In genomic region chr12:130132831-130133635, GRCh38 we compare ENCODE assay signal across 17 cellular contexts.
"Had no signal": no experiment of that assay in that cellular context is flagged by ENCODE, and none has a peak within 500 bp of the region (broad histone marks: within the 10 kb centered on the region; RNA-seq: fewer than 3 reads in every experiment).

No MANE protein-coding gene starts in this region.

- H3K36me3 ChIP-seq: breast epithelium, heart right ventricle, lower lobe of right lung, neutrophil, right atrium auricular region, thoracic aorta had no signal

- H3K27ac ChIP-seq: breast epithelium, dorsolateral prefrontal cortex, heart right ventricle, lower lobe of right lung, neutrophil, right atrium auricular region, skin epidermis, thoracic aorta had no signal

- H3K4me3 ChIP-seq: breast epithelium, dorsolateral prefrontal cortex, heart right ventricle, lower lobe of right lung, right atrium auricular region, skin epidermis, thoracic aorta had no signal

- H3K4me1 ChIP-seq: heart right ventricle, lower lobe of right lung, right atrium auricular region had no signal

- ATAC-seq: activated T-cell treated with anti-CD3 and anti-CD28 coated beads, Interleukin-2, amount 50 U/mL, for 72 hours; heart right ventricle; lower lobe of right lung; stimulated activated naive CD8-positive, alpha-beta T cell treated with anti-CD3 and anti-CD28 coated beads, Interleukin-15, amount 100 ng/mL, for 72 hours had no signal

- H3K27me3 ChIP-seq: breast epithelium, right atrium auricular region had no signal

- DNase-seq: activated CD4-positive, alpha-beta memory T cell treated with anti-CD3 and anti-CD28 coated beads for 36 hours; activated CD8-positive, alpha-beta memory T cell treated with anti-CD3 and anti-CD28 coated beads, Interleukin-2, amount 50 U/mL, for 4 hours; activated gamma-delta T cell treated with Interleukin-2 at 50 U/mL for 16 hours; activated naive CD8-positive, alpha-beta T cell treated with anti-CD3 and anti-CD28 coated beads, Interleukin-2, amount 10 ng/mL, durations not matched to agents 7 days and 5 days; activated T-cell treated with anti-CD3 and anti-CD28 coated beads, Interleukin-2, amount 50 U/mL, for 72 hours; dorsolateral prefrontal cortex; heart right ventricle; lower lobe of right lung; naive B cell; stimulated activated CD4-positive, alpha-beta T cell treated with anti-CD3 and anti-CD28 coated beads, Interleukin-4, amount 100 ng/mL, for 4 hours; stimulated activated naive CD8-positive, alpha-beta T cell treated with anti-CD3 and anti-CD28 coated beads, Interleukin-15, amount 100 ng/mL, for 72 hours; T-helper 9 cell had no signal

- H3K9me3 ChIP-seq: breast epithelium, lower lobe of right lung, neutrophil, thoracic aorta had no signal
